ENCODE assay signal across 19 cellular contexts in the genomic region with DNA sequence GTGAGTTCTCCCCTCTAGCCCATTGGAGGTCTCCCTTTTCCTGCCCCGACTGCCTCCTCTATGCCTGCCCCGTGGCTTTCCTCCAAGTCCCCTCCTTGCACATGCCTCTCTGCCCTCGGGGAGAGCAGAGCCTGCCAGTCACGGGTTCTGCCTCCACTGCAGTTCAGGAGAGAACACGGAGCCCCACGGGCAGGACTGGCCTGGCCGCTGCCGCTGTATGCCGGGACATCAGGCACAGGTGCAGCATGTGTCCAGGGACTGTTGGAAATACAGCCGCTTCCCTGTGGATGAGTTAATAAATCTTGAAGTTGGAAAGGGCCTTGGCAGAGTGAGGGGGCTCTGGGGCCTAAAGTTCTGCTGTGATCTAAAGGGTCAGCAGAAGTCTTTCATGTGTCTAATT.
"Had no signal": no experiment of that assay in that cellular context is flagged by ENCODE, and none has a peak within 500 bp of the region (broad histone marks: within the 10 kb centered on the region; RNA-seq: fewer than 3 reads in every experiment).

No MANE protein-coding gene starts in this region.

- H3K4me3 ChIP-seq: colonic mucosa, heart left ventricle, right atrium auricular region, testis, tibial nerve, uterus had no signal

- H3K36me3 ChIP-seq: colonic mucosa, heart left ventricle, neutrophil, right atrium auricular region, tibial nerve, uterus had no signal

- H3K27ac Mint-ChIP-seq: mesothelial cell of epicardium, nephron progenitor cell had no signal

- H3K27me3 ChIP-seq: colonic mucosa, neutrophil, right atrium auricular region, testis, tibial nerve, uterus had no signal

- FAIRE-seq: islet of Langerhans, small intestine had no signal

- H3K9me3 Mint-ChIP-seq: mesothelial cell of epicardium had no signal

- H3K36me3 Mint-ChIP-seq: mesothelial cell of epicardium had no signal

- H3K4me1 ChIP-seq: colonic mucosa, heart left ventricle, right atrium auricular region, testis, tibial nerve, uterus had no signal

- H3K4me1 Mint-ChIP-seq: mesothelial cell of epicardium had no signal

- ATAC-seq: heart left ventricle, left lobe of liver had no signal

- H3K4me3 Mint-ChIP-seq: mesothelial cell of epicardium, nephron progenitor cell had no signal

- H3K27ac ChIP-seq: colonic mucosa, heart left ventricle, neutrophil, right atrium auricular region, testis, tibial nerve, uterus had no signal

- H3K9me3 ChIP-seq: colonic mucosa, neutrophil, right atrium auricular region, testis, uterus had no signal

- DNase-seq: caudate nucleus; colonic mucosa; effector CD4-positive, alpha-beta T cell; foreskin melanocyte; hypothalamus; nephron progenitor cell; posterior cingulate gyrus; small intestine; stimulated activated CD4-positive, alpha-beta T cell treated with anti-CD3 and anti-CD28 coated beads, Interleukin-2, amount 100 ng/mL, for 48 hours; stimulated activated naive CD4-positive, alpha-beta T cell treated with Interleukin-2 at 50 U/mL for 16 hours; testis; uterus had no signal
